In the genomic region with DNA sequence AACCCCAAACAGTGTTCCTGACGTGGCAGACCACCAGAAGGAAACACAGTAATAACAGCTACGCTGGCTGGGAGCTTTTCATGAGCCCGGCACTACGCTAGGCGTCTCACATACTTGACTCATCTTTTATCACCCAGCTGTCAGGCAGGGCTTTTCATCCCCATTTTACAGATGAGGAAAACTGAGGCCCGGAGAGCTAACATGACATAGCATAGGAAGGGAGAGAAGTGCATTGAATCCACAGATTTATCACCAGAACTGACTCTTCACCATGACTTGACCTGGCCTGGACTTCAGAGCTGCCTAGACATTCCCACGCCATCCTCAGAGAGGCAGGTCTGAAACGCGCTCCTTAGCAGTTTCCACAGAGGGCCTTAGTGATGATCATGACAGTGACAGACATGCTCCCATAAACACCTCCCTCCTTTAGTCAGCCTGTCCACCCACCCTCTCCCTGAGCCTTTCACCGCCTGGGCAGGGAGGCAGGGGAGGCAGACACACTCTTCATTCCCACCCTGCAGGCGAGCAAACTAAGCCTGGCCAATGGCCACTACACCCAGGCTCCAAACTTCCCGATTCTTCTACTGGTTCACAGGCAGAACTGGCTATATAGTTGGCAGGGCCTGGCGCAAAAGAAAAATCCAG, we compare ENCODE assay signal across 15 cellular contexts. TPM values are rescaled to one million over a fixed set of nuclear protein-coding genes. Genes with fewer than 3 reads are reported as not detected.
DNase-seq lines count a peak whose midpoint lies in the region; ATAC-seq and TF ChIP-seq lines count a peak whose summit lies in the region.
"Had no signal": no experiment of that assay in that cellular context is flagged by ENCODE, and none has a peak within 500 bp of the region (broad histone marks: within the 10 kb centered on the region; RNA-seq: fewer than 3 reads in every experiment).

No MANE protein-coding gene starts in this region.

- WGBS in heart right ventricle, 2 donors = 93 to 98% methylated on average over 13 of the region's 13 CpGs

- TF ChIP-seq CTCF in heart right ventricle (IDR thresholded peaks at IDR 0.05) (no peak), chondrocyte (IDR thresholded peaks at IDR 0.05) (no peak), progenitor cell of endocrine pancreas (IDR thresholded peaks at IDR 0.05; ENCODE audit: unreplicated experiment) (no peak)

- H3K27ac Mint-ChIP-seq in chondrocyte (ENCODE audit: unreplicated experiment) (no peak overlapping the region), progenitor cell of endocrine pancreas (peak overlapping the region; percentile 15)
- H3K27ac Mint-ChIP-seq: IgD-negative memory B cell had no signal

- H3K36me3 ChIP-seq in heart right ventricle = peaks cover 0 to 95% (median 4%) of the 10 kb centered on the region in 9 donors
- peaks cover 95% of the 10 kb centered on the region for H3K36me3 ChIP-seq in SJSA1
- H3K36me3 ChIP-seq: BE2C had no signal

- H3K27me3 ChIP-seq in heart right ventricle (no peaks in the 10 kb centered on the region), SJSA1 (replicated peaks) (no peaks in the 10 kb centered on the region)
- H3K27me3 ChIP-seq: BE2C had no signal

- H3K27me3 Mint-ChIP-seq in chondrocyte (ENCODE audit: low read depth) (no peaks in the 10 kb centered on the region), progenitor cell of endocrine pancreas (peaks cover 5% of the 10 kb centered on the region)
- H3K27me3 Mint-ChIP-seq: CD8-positive, alpha-beta memory T cell; IgD-negative memory B cell had no signal

- intact Hi-C loops in cardiac septum (cut with DNase I) (loop anchor here (10.0 kb wide), 1 partner anchor 595 kb away; no protein-coding TSS in a partner anchor), heart right ventricle (cut with DNase I) (loop anchor here in 6 of 10 donors (2.0 to 10.0 kb wide), 4 partner anchors 447 to 595 kb away; no protein-coding TSS in a partner anchor)

- H3K4me1 ChIP-seq in heart right ventricle (no peaks in the 10 kb centered on the region), SJSA1 (replicated peaks) (peaks cover 13% of the 10 kb centered on the region)
- H3K4me1 ChIP-seq: BE2C, Caco-2 had no signal

- peaks cover 21% of the 10 kb centered on the region for H3K36me3 Mint-ChIP-seq in chondrocyte (ENCODE audit: low read depth)
- H3K36me3 Mint-ChIP-seq in progenitor cell of endocrine pancreas (ENCODE audit: insufficient read depth) = peaks cover 16% of the 10 kb centered on the region

- no peak for ATAC-seq in heart right ventricle
- no peak for ATAC-seq in HG03432 (IDR thresholded peaks at IDR 0.05; ENCODE audit: unreplicated experiment)
- ATAC-seq in HG02884 (IDR thresholded peaks at IDR 0.05; ENCODE audit: unreplicated experiment) = no peak
- ATAC-seq: HCT116 had no signal

- H3K27ac ChIP-seq in heart right ventricle (no peak overlapping the region), SJSA1 (no peak overlapping the region)

- H3K4me3 ChIP-seq in heart right ventricle = no peak overlapping the region
- no peak overlapping the region for H3K4me3 ChIP-seq in SJSA1

- H3K4me3 Mint-ChIP-seq in chondrocyte (ENCODE audit: unreplicated experiment) (no peak overlapping the region), progenitor cell of endocrine pancreas (ENCODE audit: low read depth) (no peak overlapping the region)
- H3K4me3 Mint-ChIP-seq: CD8-positive, alpha-beta memory T cell; IgD-negative memory B cell had no signal

- H3K4me1 Mint-ChIP-seq in chondrocyte (ENCODE audit: low read depth) (no peaks in the 10 kb centered on the region), progenitor cell of endocrine pancreas (ENCODE audit: low read depth) (no peaks in the 10 kb centered on the region)

- peaks cover 6% of the 10 kb centered on the region for H3K9me3 Mint-ChIP-seq in chondrocyte (ENCODE audit: low read depth)
- H3K9me3 Mint-ChIP-seq in progenitor cell of endocrine pancreas (ENCODE audit: low read depth) = peaks cover 6% of the 10 kb centered on the region
- H3K9me3 Mint-ChIP-seq: CD8-positive, alpha-beta memory T cell; IgD-negative memory B cell had no signal

- DNase-seq in cardiac septum (ENCODE audit: low spot score) (peak; percentile 24), heart right ventricle (no peak), SJSA1 (ENCODE audit: low read depth in 1 of 2, low spot score in 2 of 2) (peak; percentile 68 to 91), chondrocyte (ENCODE audit: low spot score) (peak; percentile 27), progenitor cell of endocrine pancreas (ENCODE audit: low spot score, unreplicated experiment) (no peak), Ammon's horn (ENCODE audit: low spot score) (no peak)
- DNase-seq: BE2C; Caco-2; CD8-positive, alpha-beta memory T cell; DND-41; GDM1 had no signal

- peaks cover 0 to 4% (median 0%) of the 10 kb centered on the region in 11 donors for H3K9me3 ChIP-seq in heart right ventricle
- no peaks in the 10 kb centered on the region; the same call in 1 of the 2 replicates for H3K9me3 ChIP-seq in SJSA1 (replicated peaks)
- H3K9me3 ChIP-seq: BE2C, Caco-2 had no signal

RNA-seq across cellular contexts. Expression of a gene that starts 56.2 kb away (rescaled TPM):
- total RNA-seq in cardiac septum (15.7 TPM), heart right ventricle (10 to 100 TPM; 13.3 to 20.9 (median 16.2) TPM), chondrocyte (16.2 to 20.2 TPM (median 18.6 TPM) in 3 replicates), progenitor cell of endocrine pancreas (39.4 and 42.9 TPM in 2 replicates)
- 10 to 100 TPM; 14.1 to 26.6 TPM for polyA plus RNA-seq in heart right ventricle
- total RNA-seq in SJSA1 (2014; rRNA removed; shearing (Covaris generic)) = 271 and 433 TPM in 2 replicates

Comparison
In these comparisons a context has a peak if more than half of its experiments do, and no peak if none do; other contexts are left out.
1. DNase-seq: peak in cardiac septum (single experiment), SJSA1 (2 of 2) and chondrocyte (single experiment); none in heart right ventricle (0 of 2), progenitor cell of endocrine pancreas (single experiment) and Ammon's horn (single experiment).